12 cellular contexts compared by ENCODE assay signal in the genomic region with DNA sequence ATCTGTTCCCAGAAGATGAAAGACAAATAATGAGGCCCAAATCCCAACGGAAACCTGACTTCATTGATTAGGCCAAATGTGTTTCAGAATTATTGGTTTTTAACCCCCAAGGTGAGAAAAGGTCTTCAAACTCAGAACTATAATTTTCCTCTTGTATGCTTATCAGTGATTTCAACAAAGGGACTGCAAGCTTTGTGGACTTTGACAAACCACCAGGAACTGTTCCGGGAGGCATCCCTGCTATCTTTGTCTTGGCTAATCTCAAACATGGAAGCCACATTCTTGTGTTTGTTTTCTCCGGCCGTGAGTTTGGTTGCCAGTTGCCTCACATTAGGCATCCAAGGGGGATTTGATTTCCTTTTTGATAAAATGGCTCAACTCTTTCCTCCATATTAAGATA. TPM values are rescaled to one million over a fixed set of nuclear protein-coding genes. Genes with fewer than 3 reads are reported as not detected.
DNase-seq lines count a peak whose midpoint lies in the region; ATAC-seq and TF ChIP-seq lines count a peak whose summit lies in the region.
"Had no signal": no experiment of that assay in that cellular context is flagged by ENCODE, and none has a peak within 500 bp of the region (broad histone marks: within the 10 kb centered on the region; RNA-seq: fewer than 3 reads in every experiment).

No MANE protein-coding gene starts in this region.

- peak overlapping the region; percentile 99 for H3K27ac Mint-ChIP-seq in activated naive CD4-positive, alpha-beta T cell treated with anti-CD3 and anti-CD28 coated beads, Interleukin-2, amount 10 ng/mL, durations not matched to agents 7 days and 5 days
- peak overlapping the region; percentile 95 to 98 for H3K27ac Mint-ChIP-seq in activated naive CD4-positive, alpha-beta T cell treated with anti-CD3 and anti-CD28 coated beads, Interleukin-2, amount 50 U/mL, for 72 hours
- no peak overlapping the region for H3K27ac Mint-ChIP-seq in type B pancreatic cell
- no peak overlapping the region for H3K27ac Mint-ChIP-seq in nephron progenitor cell

- CTCF ChIA-PET in activated naive CD4-positive, alpha-beta T cell treated with anti-CD3 and anti-CD28 coated beads, Interleukin-2, amount 10 ng/mL, durations not matched to agents 7 days and 5 days (lab: Charles Lee), result interaction anchor here (1.2 to 7.9 kb wide), 4 partner anchors 9 to 77 kb away, joined by 4 to 92 read pairs (median 12); a partner anchor contains a TSS

- peaks cover 33% of the 10 kb centered on the region for H3K4me1 ChIP-seq in mesodermal cell (ENCODE audit: control insufficient read depth, insufficient read depth, low read length, poor library complexity, severe bottlenecking)

- H3K27me3 Mint-ChIP-seq in activated naive CD4-positive, alpha-beta T cell treated with anti-CD3 and anti-CD28 coated beads, Interleukin-2, amount 10 ng/mL, durations not matched to agents 7 days and 5 days, result no peaks in the 10 kb centered on the region
- H3K27me3 Mint-ChIP-seq in type B pancreatic cell (no peaks in the 10 kb centered on the region), nephron progenitor cell (ENCODE audit: low read depth, poor library complexity) (peaks cover 8% of the 10 kb centered on the region)

- H3K4me3 ChIP-seq in mesodermal cell (ENCODE audit: extremely low read depth, insufficient read depth, low read length, poor library complexity, severe bottlenecking), result no peak overlapping the region

- no peak for ATAC-seq in activated naive CD4-positive, alpha-beta T cell treated with anti-CD3 and anti-CD28 coated beads, Interleukin-2, amount 50 U/mL, for 72 hours
- no peak for ATAC-seq in GM21529 (IDR thresholded peaks at IDR 0.05; ENCODE audit: unreplicated experiment)
- ATAC-seq: Right ventricle myocardium inferior had no signal

- no peak for DNase-seq in activated naive CD4-positive, alpha-beta T cell treated with anti-CD3 and anti-CD28 coated beads, Interleukin-2, amount 10 ng/mL, durations not matched to agents 7 days and 5 days
- no peak for DNase-seq in activated naive CD4-positive, alpha-beta T cell treated with Interleukin-2 at 50 U/mL for 16 hours
- DNase-seq in activated naive CD4-positive, alpha-beta T cell treated with anti-CD3 and anti-CD28 coated beads, Interleukin-2, amount 50 U/mL, for 72 hours (ENCODE audit: low spot score in 2 of 2), result no peak
- DNase-seq in type B pancreatic cell (ENCODE audit: extremely low spot score, unreplicated experiment) (peak; percentile 36), NCI-H1694 (lab: John Stamatoyannopoulos, UW) (no peak), nephron progenitor cell (no peak)
- DNase-seq: activated CD4-positive, alpha-beta T cell treated with anti-CD3 and anti-CD28 coated beads, Interleukin-2, amount 50 U/mL, for 1 hour; NCI-H510A had no signal

- no peak for TF ChIP-seq CTCF in type B pancreatic cell (conservative IDR thresholded peaks at IDR 0.05)
- no peak for TF ChIP-seq CTCF in nephron progenitor cell (IDR thresholded peaks at IDR 0.05)

- H3K9me3 Mint-ChIP-seq in activated naive CD4-positive, alpha-beta T cell treated with anti-CD3 and anti-CD28 coated beads, Interleukin-2, amount 10 ng/mL, durations not matched to agents 7 days and 5 days, result no peaks in the 10 kb centered on the region
- H3K9me3 Mint-ChIP-seq in activated naive CD4-positive, alpha-beta T cell treated with anti-CD3 and anti-CD28 coated beads, Interleukin-2, amount 50 U/mL, for 72 hours, result peaks cover 3 to 5% of the 10 kb centered on the region in 2 donors
- no peaks in the 10 kb centered on the region for H3K9me3 Mint-ChIP-seq in type B pancreatic cell
- H3K9me3 Mint-ChIP-seq in nephron progenitor cell, result no peaks in the 10 kb centered on the region
- H3K9me3 Mint-ChIP-seq: brain had no signal

- no peak overlapping the region for H3K4me3 Mint-ChIP-seq in activated naive CD4-positive, alpha-beta T cell treated with anti-CD3 and anti-CD28 coated beads, Interleukin-2, amount 10 ng/mL, durations not matched to agents 7 days and 5 days
- H3K4me3 Mint-ChIP-seq in type B pancreatic cell, result no peak overlapping the region
- H3K4me3 Mint-ChIP-seq in nephron progenitor cell, result no peak overlapping the region

- peaks cover 16% of the 10 kb centered on the region for H3K36me3 ChIP-seq in mesodermal cell (ENCODE audit: control insufficient read depth, insufficient read depth, low read length)

- H3K36me3 Mint-ChIP-seq in activated naive CD4-positive, alpha-beta T cell treated with anti-CD3 and anti-CD28 coated beads, Interleukin-2, amount 10 ng/mL, durations not matched to agents 7 days and 5 days, result peaks cover 78% of the 10 kb centered on the region
- peaks cover 11 to 37% of the 10 kb centered on the region in 2 donors for H3K36me3 Mint-ChIP-seq in activated naive CD4-positive, alpha-beta T cell treated with anti-CD3 and anti-CD28 coated beads, Interleukin-2, amount 50 U/mL, for 72 hours
- H3K36me3 Mint-ChIP-seq in type B pancreatic cell (peaks cover 4% of the 10 kb centered on the region), nephron progenitor cell (ENCODE audit: low read depth) (no peaks in the 10 kb centered on the region)
- H3K36me3 Mint-ChIP-seq: brain had no signal

- H3K27ac ChIP-seq in mesodermal cell (ENCODE audit: low read depth, low read length, severe bottlenecking), result peak overlapping the region; percentile 52

- 57 to 78% methylated on average over 1 to 2 of the region's 4 CpGs for WGBS in mesodermal cell (ENCODE audit: insufficient coverage in 2 of 2), 2 experiments

- peaks cover 97% of the 10 kb centered on the region for H3K4me1 Mint-ChIP-seq in activated naive CD4-positive, alpha-beta T cell treated with anti-CD3 and anti-CD28 coated beads, Interleukin-2, amount 10 ng/mL, durations not matched to agents 7 days and 5 days
- H3K4me1 Mint-ChIP-seq in type B pancreatic cell (ENCODE audit: unreplicated experiment), result peaks cover 36% of the 10 kb centered on the region
- H3K4me1 Mint-ChIP-seq in nephron progenitor cell, result peaks cover 21% of the 10 kb centered on the region

- H3K9me3 ChIP-seq in mesodermal cell (ENCODE audit: control insufficient read depth, low read length), result no peaks in the 10 kb centered on the region

RNA-seq across cellular contexts. Expression of a gene that starts 19.5 kb away (rescaled TPM):
- 10 to 100 TPM; 35.7 to 54.0 TPM for total RNA-seq in activated naive CD4-positive, alpha-beta T cell treated with anti-CD3 and anti-CD28 coated beads, Interleukin-2, amount 50 U/mL, for 72 hours
- 28.3 TPM for polyA plus RNA-seq in mesodermal cell (2013, experiment 1 of 2)
- polyA plus RNA-seq in mesodermal cell (2013, experiment 2 of 2), result 29.1 TPM
- 20.9 and 32.6 TPM in 2 replicates for total RNA-seq in type B pancreatic cell (ENCODE audit: low replicate concordance)

Comparison
In these comparisons a context has a peak if more than half of its experiments do, and no peak if none do; other contexts are left out.
1. H3K27ac Mint-ChIP-seq: peak in activated naive CD4-positive, alpha-beta T cell treated with anti-CD3 and anti-CD28 coated beads, Interleukin-2, amount 10 ng/mL, durations not matched to agents 7 days and 5 days (single experiment) and activated naive CD4-positive, alpha-beta T cell treated with anti-CD3 and anti-CD28 coated beads, Interleukin-2, amount 50 U/mL, for 72 hours (2 of 2); none in type B pancreatic cell (single experiment) and nephron progenitor cell (single experiment).